24 cellular contexts compared by ENCODE assay signal in genomic region chr1:163013826-163014600, GRCh38. TPM values are rescaled to one million over a fixed set of nuclear protein-coding genes. Genes with fewer than 3 reads are reported as not detected.
A peak's percentile ranks its signal among the peaks of the same experiment; 100 is the strongest.
DNase-seq lines count a peak whose midpoint lies in the region; ATAC-seq and TF ChIP-seq lines count a peak whose summit lies in the region.
"Had no signal": no experiment of that assay in that cellular context is flagged by ENCODE, and none has a peak within 500 bp of the region (broad histone marks: within the 10 kb centered on the region; RNA-seq: fewer than 3 reads in every experiment).

No MANE protein-coding gene starts in this region.

- BruUV-seq in HCT116 (replicated peaks; lab: Mats Ljungman, UMichigan), result no TSS peak

- no peak for TF ChIP-seq CTCF in HCT116 (IDR thresholded peaks at IDR 0.05 in 2 of 3, conservative IDR thresholded peaks at IDR 0.05 in 1 of 3; ENCODE audit: borderline replicate concordance in 1 of 3, insufficient read depth in 1 of 3, low read depth in 2 of 3, low read length in 2 of 3)

- POLR2A ChIA-PET in HCT116 (lab: Charles Lee), result no interaction called here
- POLR2A ChIA-PET in naive thymus-derived CD4-positive, alpha-beta T cell (lab: Charles Lee), result no interaction called here

- H3K9me3 ChIP-seq in BLaER1 treated with 17β-estradiol and CSF1 and Interleukin-3, amounts not matched to agents 10 nM and 100 nM (replicated peaks in 1 of 11), result peaks cover 0 to 6% (median 0%) of the 10 kb centered on the region in 11 experiments; a peak in 2 of 22 replicates
- H3K9me3 ChIP-seq in HCT116 (ENCODE audit: control insufficient read depth in 1 of 2, insufficient read depth in 1 of 2, low read depth in 1 of 2, low read length in 2 of 2), result no peaks in the 10 kb centered on the region
- no peaks in the 10 kb centered on the region for H3K9me3 ChIP-seq in naive thymus-derived CD4-positive, alpha-beta T cell (ENCODE audit: control insufficient read depth in 2 of 3, low read length in 3 of 3)
- H3K9me3 ChIP-seq: upper lobe of right lung had no signal

- H3K27ac Mint-ChIP-seq in naive thymus-derived CD4-positive, alpha-beta T cell, result no peak overlapping the region
- H3K27ac Mint-ChIP-seq: CD8-positive, alpha-beta T cell; GM23338; immature natural killer cell; stimulated activated naive CD8-positive, alpha-beta T cell treated with anti-CD3 and anti-CD28 coated beads, Interleukin-15, Interleukin-2, amounts not matched to agents 100 ng/mL and 50 ng/mL, for 24 hours; WTC11 had no signal

- H3K4me2 ChIP-seq in BLaER1 treated with 17β-estradiol and CSF1 and Interleukin-3, amounts not matched to agents 10 nM and 100 nM, result peak overlapping the region; percentile 63 to 87 (median 72)
- no peak overlapping the region for H3K4me2 ChIP-seq in HCT116 (ENCODE audit: low read length)
- H3K4me2 ChIP-seq: GM23338 had no signal

- ATAC-seq in HCT116 (peak; percentile 17; the same call in 1 of the 2 replicates), GM21528 (IDR thresholded peaks at IDR 0.05; ENCODE audit: low FRiP score, unreplicated experiment) (no peak)
- no peak for ATAC-seq in naive thymus-derived CD4-positive, alpha-beta T cell
- ATAC-seq: CD8-positive, alpha-beta T cell; GM12878; GM23338; Right ventricle myocardium inferior; upper lobe of right lung; WTC11 had no signal

- peaks cover 0 to 10% (median 0%) of the 10 kb centered on the region in 5 donors for H3K27me3 Mint-ChIP-seq in naive thymus-derived CD4-positive, alpha-beta T cell
- H3K27me3 Mint-ChIP-seq: central memory CD8-positive, alpha-beta T cell had no signal

- H3K4me3 Mint-ChIP-seq in naive thymus-derived CD4-positive, alpha-beta T cell, result no peak overlapping the region
- H3K4me3 Mint-ChIP-seq: CD8-positive, alpha-beta T cell; central memory CD8-positive, alpha-beta T cell; GM23338; immature natural killer cell; stimulated activated naive CD8-positive, alpha-beta T cell treated with anti-CD3 and anti-CD28 coated beads, Interleukin-15, Interleukin-2, amounts not matched to agents 100 ng/mL and 50 ng/mL, for 24 hours; WTC11 had no signal

- no peak for TF ChIP-seq POLR2A in HCT116 (IDR thresholded peaks at IDR 0.05; ENCODE audit: borderline replicate concordance, extremely low read depth, insufficient read depth, insufficient read length)

- H3K27ac ChIP-seq in BLaER1 treated with 17β-estradiol and CSF1 and Interleukin-3, amounts not matched to agents 10 nM and 100 nM, result peak overlapping the region in 9 of 11 experiments; percentile 20 to 73 (median 41); a peak in 15 of 22 replicates
- no peak overlapping the region for H3K27ac ChIP-seq in HCT116 (ENCODE audit: low read depth, low read length)
- no peak overlapping the region for H3K27ac ChIP-seq in naive thymus-derived CD4-positive, alpha-beta T cell (ENCODE audit: low read depth, low read length)
- H3K27ac ChIP-seq: right atrium auricular region, upper lobe of right lung had no signal

- DNase-seq in HCT116 (ENCODE audit: low read depth, low spot score) (no peak), NCI-H187 treated with DMSO at 0.1 percent for 48 hours (lab: John Stamatoyannopoulos, UW) (peak; percentile 88), SHP77 (lab: John Stamatoyannopoulos, UW) (peak; percentile 33 to 58), GOT3 (lab: John Stamatoyannopoulos, UW) (no peak), iPS-NIHi7 (ENCODE audit: extremely low spot score) (no peak)
- no peak for DNase-seq in naive thymus-derived CD4-positive, alpha-beta T cell
- DNase-seq: ACHN; CD8-positive, alpha-beta T cell; effector CD4-positive, alpha-beta T cell; immature natural killer cell; NCI-H1930; NK-92 treated with Interleukin-12 subunit alpha and Interleukin-12 subunit beta, amount 100 ng/mL, for 24 hours; nucleus accumbens; upper lobe of right lung had no signal

- H3K9me3 Mint-ChIP-seq in naive thymus-derived CD4-positive, alpha-beta T cell, result peaks cover 0 to 41% (median 7%) of the 10 kb centered on the region in 11 donors
- H3K9me3 Mint-ChIP-seq: GM23338 had no signal

- no peaks in the 10 kb centered on the region for H3K4me1 Mint-ChIP-seq in naive thymus-derived CD4-positive, alpha-beta T cell
- H3K4me1 Mint-ChIP-seq: central memory CD8-positive, alpha-beta T cell; GM23338; immature natural killer cell; WTC11 had no signal

- no peak overlapping the region for H2AFZ ChIP-seq in HCT116 (ENCODE audit: low read depth, low read length, poor library complexity, severe bottlenecking)
- H2AFZ ChIP-seq: GM23338 had no signal

- H4K20me1 ChIP-seq in BLaER1 treated with 17β-estradiol and CSF1 and Interleukin-3, amounts not matched to agents 10 nM and 100 nM, result 0 out of 22 replicates have a peak, but pooled peaks cover 0 to 4% (median 0%) of the 10 kb centered on the region in 11 experiments
- no peaks in the 10 kb centered on the region for H4K20me1 ChIP-seq in HCT116 (ENCODE audit: insufficient read depth)

- intact Hi-C loops in HCT116 (cut with micrococcal nuclease), result no loop called here
- intact Hi-C loops in naive thymus-derived CD4-positive, alpha-beta T cell (cut with micrococcal nuclease), result no loop called here

- CTCF ChIA-PET in HCT116 (lab: Charles Lee), result no interaction called here
- CTCF ChIA-PET in naive thymus-derived CD4-positive, alpha-beta T cell (lab: Charles Lee), result no interaction called here

- no peaks in the 10 kb centered on the region for H3K79me2 ChIP-seq in HCT116 (ENCODE audit: insufficient read depth, low read length)

- H3K9me2 ChIP-seq in HCT116 (ENCODE audit: insufficient read depth), result no peaks in the 10 kb centered on the region

- no peaks in the 10 kb centered on the region for H3K36me3 Mint-ChIP-seq in naive thymus-derived CD4-positive, alpha-beta T cell
- H3K36me3 Mint-ChIP-seq: CD8-positive, alpha-beta T cell; WTC11 had no signal

- peak overlapping the region in 3 of 11 experiments; percentile 5 to 51 (median 34); a peak in 6 of 22 replicates for H3K9ac ChIP-seq in BLaER1 treated with 17β-estradiol and CSF1 and Interleukin-3, amounts not matched to agents 10 nM and 100 nM
- no peak overlapping the region for H3K9ac ChIP-seq in HCT116 (ENCODE audit: low read length)

- no peaks in the 10 kb centered on the region for H3K27me3 ChIP-seq in BLaER1 treated with 17β-estradiol and CSF1 and Interleukin-3, amounts not matched to agents 10 nM and 100 nM
- H3K27me3 ChIP-seq in HCT116 (ENCODE audit: insufficient read depth, low read length), result no peaks in the 10 kb centered on the region
- H3K27me3 ChIP-seq in naive thymus-derived CD4-positive, alpha-beta T cell (ENCODE audit: control insufficient read depth in 2 of 2, insufficient read depth in 2 of 2, low read length in 2 of 2), result no peaks in the 10 kb centered on the region
- H3K27me3 ChIP-seq: right atrium auricular region, upper lobe of right lung had no signal

- H3K4me3 ChIP-seq in BLaER1 treated with 17β-estradiol and CSF1 and Interleukin-3, amounts not matched to agents 10 nM and 100 nM, result peak overlapping the region in 2 of 10 experiments; percentile 4 to 9; a peak in 1 of 20 replicates
- no peak overlapping the region for H3K4me3 ChIP-seq in HCT116 (replicated peaks in 1 of 2; ENCODE audit: low read depth in 1 of 2, low read length in 2 of 2)
- H3K4me3 ChIP-seq in naive thymus-derived CD4-positive, alpha-beta T cell (ENCODE audit: low read length), result no peak overlapping the region
- H3K4me3 ChIP-seq: GM12878, GM23338, right atrium auricular region, upper lobe of right lung had no signal

- no peaks in the 10 kb centered on the region for H3K36me3 ChIP-seq in BLaER1 treated with 17β-estradiol and CSF1 and Interleukin-3, amounts not matched to agents 10 nM and 100 nM
- no peaks in the 10 kb centered on the region for H3K36me3 ChIP-seq in HCT116 (ENCODE audit: control insufficient read depth in 1 of 2, insufficient read depth in 2 of 2, low read length in 2 of 2)
- H3K36me3 ChIP-seq in naive thymus-derived CD4-positive, alpha-beta T cell (ENCODE audit: control insufficient read depth in 2 of 3, insufficient read depth in 3 of 3, low read length in 3 of 3), result no peaks in the 10 kb centered on the region
- H3K36me3 ChIP-seq: right atrium auricular region, upper lobe of right lung had no signal

- peaks cover 14 to 25% (median 21%) of the 10 kb centered on the region in 10 experiments for H3K4me1 ChIP-seq in BLaER1 treated with 17β-estradiol and CSF1 and Interleukin-3, amounts not matched to agents 10 nM and 100 nM
- H3K4me1 ChIP-seq in HCT116 (ENCODE audit: control insufficient read depth in 1 of 2, insufficient read depth in 2 of 2, low read length in 2 of 2), result no peaks in the 10 kb centered on the region
- H3K4me1 ChIP-seq in naive thymus-derived CD4-positive, alpha-beta T cell (ENCODE audit: control insufficient read depth in 2 of 2, insufficient read depth in 2 of 2, low read length in 2 of 2), result no peaks in the 10 kb centered on the region
- H3K4me1 ChIP-seq: right atrium auricular region, upper lobe of right lung had no signal

- RAD21 ChIA-PET in HCT116 (lab: Charles Lee; ENCODE audit: low non-redundant PET in 1 of 2, low total read pairs in 2 of 2, uncharacterized antibody in 2 of 2, unreplicated experiment in 2 of 2), result no interaction called here

- TF ChIP-seq RAD21 in HCT116 (IDR thresholded peaks at IDR 0.05; ENCODE audit: low read depth), result no peak

TF ChIP-seq in HCT116, 20 proteins besides CTCF, POLR2A, EP300 and RAD21 (continues in another document):
- TF ChIP-seq SRF (IDR thresholded peaks at IDR 0.05; ENCODE audit: low read depth) (no peak), CBX3 (IDR thresholded peaks at IDR 0.05; ENCODE audit: low read depth) (no peak), YY1 (IDR thresholded peaks at IDR 0.05; ENCODE audit: extremely low read depth, insufficient replicate concordance, low read depth, low read length) (no peak), ZNF274 (IDR thresholded peaks at IDR 0.05; ENCODE audit: low read depth, low read length) (no peak), ELF1 (IDR thresholded peaks at IDR 0.05; ENCODE audit: borderline replicate concordance, low read depth) (no peak), SP1 (IDR thresholded peaks at IDR 0.05; ENCODE audit: low read depth) (no peak), SIN3A (IDR thresholded peaks at IDR 0.05; ENCODE audit: low read depth) (no peak), TCF7L2 (IDR thresholded peaks at IDR 0.05; ENCODE audit: borderline replicate concordance, extremely low read depth, insufficient read depth, insufficient read length) (no peak), JUND (IDR thresholded peaks at IDR 0.05) (no peak), EZH2 (IDR thresholded peaks at IDR 0.05) (no peak), EGR1 (IDR thresholded peaks at IDR 0.05; ENCODE audit: low read depth) (no peak), FOSL1 (IDR thresholded peaks at IDR 0.05; ENCODE audit: low read depth) (no peak)

RNA-seq across cellular contexts. Expression of gene RGS4, which starts 55.1 kb away (rescaled TPM):
- total RNA-seq in HCT116 (2021; ENCODE audit: unreplicated experiment), result not detected
- not detected in 2 replicates for polyA plus RNA-seq in HCT116 (2012)
- not detected for total RNA-seq in naive thymus-derived CD4-positive, alpha-beta T cell
- not detected for polyA plus RNA-seq in naive thymus-derived CD4-positive, alpha-beta T cell
- total RNA-seq: CD8-positive, alpha-beta T cell; GM12878; T-helper 1 cell treated with Interleukin-12 subunit alpha and Interleukin-12 subunit beta and Interleukin-4 antibody, amounts not matched to agents 30 ng/mL and 1 ng/mL, for 36 hours had no signal
- polyA plus RNA-seq: immature natural killer cell had no signal

Comparison
In these comparisons a context has a peak if more than half of its experiments do, and no peak if none do; other contexts are left out.
1. H3K27ac ChIP-seq: peak in BLaER1 treated with 17β-estradiol and CSF1 and Interleukin-3, amounts not matched to agents 10 nM and 100 nM (9 of 11); none in HCT116 (single experiment) and naive thymus-derived CD4-positive, alpha-beta T cell (single experiment).
2. DNase-seq: peak in NCI-H187 treated with DMSO at 0.1 percent for 48 hours (single experiment) and SHP77 (2 of 2); none in HCT116 (single experiment), GOT3 (single experiment), iPS-NIHi7 (single experiment) and naive thymus-derived CD4-positive, alpha-beta T cell (0 of 9).